In genomic region chr10:101120884-101121660, GRCh38 we compare ENCODE assay signal across 8 cellular contexts. TPM values are rescaled to one million over a fixed set of nuclear protein-coding genes. Genes with fewer than 3 reads are reported as not detected.
DNase-seq lines count a peak whose midpoint lies in the region; ATAC-seq, FAIRE-seq and TF ChIP-seq lines count a peak whose summit lies in the region.

No MANE protein-coding gene starts in this region.

- H3K4me1 Mint-ChIP-seq in astrocyte (ENCODE audit: low read depth, unreplicated experiment) = peaks cover 2% of the 10 kb centered on the region

- WGBS in tibial nerve, 2 donors = 9% methylated on average over 36 to 41 of the region's 41 CpGs

- peak overlapping the region; percentile 33 for H3K9ac ChIP-seq in astrocyte (ENCODE audit: low read length)

- H3K27me3 ChIP-seq in BJ (ENCODE audit: control insufficient read depth, insufficient read depth, low read length) = peaks cover 60% of the 10 kb centered on the region
- H3K27me3 ChIP-seq in astrocyte (ENCODE audit: insufficient read depth, low read length) = peaks cover 84% of the 10 kb centered on the region
- peaks cover 79% of the 10 kb centered on the region for H3K27me3 ChIP-seq in lower lobe of right lung (ENCODE audit: low read depth)
- H3K27me3 ChIP-seq in tibial nerve = peaks cover 0 to 97% of the 10 kb centered on the region in 2 donors

- ATAC-seq in HG03460 (IDR thresholded peaks at IDR 0.05; ENCODE audit: unreplicated experiment) (peak; percentile 48), lower lobe of right lung (peak; percentile 48 to 67)

- H3K27me3 Mint-ChIP-seq in astrocyte (ENCODE audit: low read depth, unreplicated experiment) = peaks cover 86% of the 10 kb centered on the region

- H3K36me3 ChIP-seq in BJ (ENCODE audit: control insufficient read depth, insufficient read depth, low read length) = no peaks in the 10 kb centered on the region
- no peaks in the 10 kb centered on the region for H3K36me3 ChIP-seq in astrocyte (ENCODE audit: insufficient read depth, low read length)
- no peaks in the 10 kb centered on the region for H3K36me3 ChIP-seq in lower lobe of right lung
- H3K36me3 ChIP-seq in tibial nerve = no peaks in the 10 kb centered on the region

- peaks cover 7% of the 10 kb centered on the region for H3K9me3 Mint-ChIP-seq in astrocyte (ENCODE audit: unreplicated experiment)

- intact Hi-C loops in lower lobe of right lung (cut with DNase I) = no loop called here

- no peak overlapping the region for H3K27ac ChIP-seq in astrocyte (ENCODE audit: low read depth, low read length)
- H3K27ac ChIP-seq in lower lobe of right lung = no peak overlapping the region
- H3K27ac ChIP-seq in tibial nerve = no peak overlapping the region

- CTCF ChIA-PET in BJ (lab: Yijun Ruan, JAX) (interaction anchor here (1.0 to 1.9 kb wide), 2 partner anchors 21 kb away, joined by 4 to 10 read pairs; no protein-coding TSS in a partner anchor), HEK293T (lab: Yijun Ruan, JAX) (no interaction called here)

- H3K9me3 ChIP-seq in astrocyte (ENCODE audit: insufficient read depth, low read depth, low read length) (peaks cover 5% of the 10 kb centered on the region), lower lobe of right lung (no peaks in the 10 kb centered on the region), tibial nerve (no peaks in the 10 kb centered on the region)

- TF ChIP-seq POLR2A in tibial nerve (IDR thresholded peaks at IDR 0.05) = no peak

- POLR2A ChIA-PET in BJ (lab: Charles Lee) (no interaction called here), HEK293T (lab: Yijun Ruan, JAX) (no interaction called here)

- H3K4me2 ChIP-seq in astrocyte (ENCODE audit: low read length) = peak overlapping the region; percentile 90

- no peak for TF ChIP-seq EP300 in tibial nerve (IDR thresholded peaks at IDR 0.05)

- H2AFZ ChIP-seq in astrocyte (ENCODE audit: low read depth, low read length) = peak overlapping the region; percentile 80

- H3K36me3 Mint-ChIP-seq in astrocyte (ENCODE audit: low read depth, unreplicated experiment) = no peaks in the 10 kb centered on the region

- H3K27ac Mint-ChIP-seq in astrocyte (ENCODE audit: unreplicated experiment) = peak overlapping the region; percentile 29

- peaks cover 11% of the 10 kb centered on the region for H3K4me1 ChIP-seq in astrocyte (ENCODE audit: insufficient read depth, low read length)
- peaks cover 32% of the 10 kb centered on the region for H3K4me1 ChIP-seq in lower lobe of right lung
- peaks cover 0 to 27% (median 21%) of the 10 kb centered on the region in 4 donors for H3K4me1 ChIP-seq in tibial nerve

- H3K4me3 ChIP-seq in BJ (ENCODE audit: low read depth, low read length) (peak overlapping the region; percentile 16), astrocyte (ENCODE audit: insufficient read depth, low read depth, low read length) (peak overlapping the region; percentile 68), lower lobe of right lung (peak overlapping the region; percentile 59), tibial nerve (peak overlapping the region; percentile 12 to 51 (median 50))

- no peaks in the 10 kb centered on the region for H3K79me2 ChIP-seq in astrocyte (ENCODE audit: insufficient read depth, low read length)

- FAIRE-seq in astrocyte (lab: Jason Lieb, UNC) = no peak

- DNase-seq in BJ (ENCODE audit: low read depth) (no peak), astrocyte (ENCODE audit: low read depth) (no peak), lower lobe of right lung (no peak), tibial nerve (ENCODE audit: low spot score in 2 of 2) (no peak), HEK293T (ENCODE audit: extremely low spot score) (no peak), RKO (ENCODE audit: low spot score) (no peak), OCI-M2 (lab: John Stamatoyannopoulos, UW; ENCODE audit: unreplicated experiment) (no peak)

- TF ChIP-seq CTCF in BJ (IDR thresholded peaks at IDR 0.05; ENCODE audit: insufficient read depth, low read depth, low read length) = no peak
- TF ChIP-seq CTCF in astrocyte (IDR thresholded peaks at IDR 0.05; ENCODE audit: insufficient read depth, low read depth, low read length) = no peak
- no peak for TF ChIP-seq CTCF in lower lobe of right lung (IDR thresholded peaks at IDR 0.05)
- no peak for TF ChIP-seq CTCF in tibial nerve (IDR thresholded peaks at IDR 0.05)

- peaks cover 3% of the 10 kb centered on the region for H4K20me1 ChIP-seq in astrocyte (ENCODE audit: insufficient read depth, low read length)

- peak overlapping the region; percentile 80 for H3K4me3 Mint-ChIP-seq in astrocyte (ENCODE audit: unreplicated experiment)

TF ChIP-seq in HEK293T, 16 proteins besides CTCF, POLR2A, EP300 and RAD21:
- TF ChIP-seq ELF4 (IDR thresholded peaks at IDR 0.05) (no peak), ZNF384 (IDR thresholded peaks at IDR 0.05) (no peak)

RNA-seq across cellular contexts. Expression of gene TLX1, which starts 10.0 kb away (rescaled TPM):
- polyA plus RNA-seq in BJ (2011; rRNA removed) = not detected in 2 replicates
- polyA minus RNA-seq in BJ (2011; rRNA and poly(A)+ RNA removed) = not detected in 2 replicates
- not detected in 2 replicates for total RNA-seq in astrocyte
- not detected for total RNA-seq in lower lobe of right lung
- not detected for total RNA-seq in tibial nerve

RNA-seq across cellular contexts. Expression of gene KAZALD1, which starts 59.3 kb away (rescaled TPM):
- polyA plus RNA-seq in BJ (2011; rRNA removed) = 21.4 and 32.4 TPM in 2 replicates
- 18.1 and 21.5 TPM in 2 replicates for polyA minus RNA-seq in BJ (2011; rRNA and poly(A)+ RNA removed)
- total RNA-seq in astrocyte (8.1 and 9.6 TPM in 2 replicates), lower lobe of right lung (9.9 TPM), tibial nerve (10 to 100 TPM in 1 of 4 donors, 1 to 10 TPM in 3; 4.0 to 13.5 (median 8.4) TPM)

Comparison
In these comparisons a context has a peak if more than half of its experiments do, and no peak if none do; other contexts are left out.
1. H3K4me3 ChIP-seq: peak in every context shown above with its lines; median percentile 68 in astrocyte; 59 in lower lobe of right lung; 50 in tibial nerve; 16 in BJ.